In the genomic region with DNA sequence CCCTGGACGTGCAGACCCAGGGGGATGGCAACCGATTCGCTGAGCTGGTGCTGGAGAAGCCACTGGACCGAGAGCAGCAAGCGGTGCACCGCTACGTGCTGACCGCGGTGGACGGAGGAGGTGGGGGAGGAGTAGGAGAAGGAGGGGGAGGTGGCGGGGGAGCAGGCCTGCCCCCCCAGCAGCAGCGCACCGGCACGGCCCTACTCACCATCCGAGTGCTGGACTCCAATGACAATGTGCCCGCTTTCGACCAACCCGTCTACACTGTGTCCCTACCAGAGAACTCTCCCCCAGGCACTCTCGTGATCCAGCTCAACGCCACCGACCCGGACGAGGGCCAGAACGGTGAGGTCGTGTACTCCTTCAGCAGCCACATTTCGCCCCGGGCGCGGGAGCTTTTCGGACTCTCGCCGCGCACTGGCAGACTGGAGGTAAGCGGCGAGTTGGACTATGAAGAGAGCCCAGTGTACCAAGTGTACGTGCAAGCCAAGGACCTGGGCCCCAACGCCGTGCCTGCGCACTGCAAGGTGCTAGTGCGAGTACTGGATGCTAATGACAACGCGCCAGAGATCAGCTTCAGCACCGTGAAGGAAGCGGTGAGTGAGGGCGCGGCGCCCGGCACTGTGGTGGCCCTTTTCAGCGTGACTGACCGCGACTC, we compare ENCODE assay signal across 8 cellular contexts. TPM values are rescaled to one million over a fixed set of nuclear protein-coding genes. Genes with fewer than 3 reads are reported as not detected.
DNase-seq lines count a peak whose midpoint lies in the region; ATAC-seq and TF ChIP-seq lines count a peak whose summit lies in the region.

No MANE protein-coding gene starts in this region.

- H3K4me1 Mint-ChIP-seq in activated T-cell treated with anti-CD3 and anti-CD28 coated beads, Interleukin-2, amount 50 U/mL, for 72 hours (ENCODE audit: low read depth), result peaks cover 28% of the 10 kb centered on the region

- H3K4me3 ChIP-seq in fibroblast of villous mesenchyme (ENCODE audit: low read depth, low read length) (peak overlapping the region; percentile 61), prostate gland (peak overlapping the region; percentile 22 to 33)

- no peak for ATAC-seq in HG03521 (IDR thresholded peaks at IDR 0.05; ENCODE audit: unreplicated experiment)
- ATAC-seq in activated T-cell treated with anti-CD3 and anti-CD28 coated beads, Interleukin-2, amount 50 U/mL, for 72 hours (replicated peaks in 1 of 2), result no peak

- H3K36me3 ChIP-seq in prostate gland, result no peaks in the 10 kb centered on the region

- no peaks in the 10 kb centered on the region for H3K9me3 ChIP-seq in prostate gland

- TF ChIP-seq POLR2A in prostate gland (IDR thresholded peaks at IDR 0.05), result no peak

- H3K9me3 Mint-ChIP-seq in activated T-cell treated with anti-CD3 and anti-CD28 coated beads, Interleukin-2, amount 50 U/mL, for 72 hours, result no peaks in the 10 kb centered on the region

- peak overlapping the region; percentile 35 to 54 for H3K27ac ChIP-seq in prostate gland

- peaks cover 11% of the 10 kb centered on the region for H3K27me3 ChIP-seq in prostate gland (replicated peaks; ENCODE audit: insufficient read depth)

- peaks cover 3% of the 10 kb centered on the region for H3K4me1 ChIP-seq in prostate gland (replicated peaks)

- DNase-seq in EL (peak; percentile 28), NCI-H510A treated with DMSO at 0.1 percent for 48 hours (lab: John Stamatoyannopoulos, UW) (peak; percentile 8), fibroblast of villous mesenchyme (ENCODE audit: low read depth) (no peak), prostate gland (ENCODE audit: low spot score) (no peak), LoVo (ENCODE audit: low spot score) (no peak)
- no peak for DNase-seq in stimulated activated CD4-positive, alpha-beta T cell treated with anti-CD3 and anti-CD28 coated beads, Interleukin-2, amount 100 ng/mL, for 24 hours
- DNase-seq in activated T-cell treated with anti-CD3 and anti-CD28 coated beads, Interleukin-2, amount 50 U/mL, for 72 hours, result no peak

- H3K36me3 Mint-ChIP-seq in activated T-cell treated with anti-CD3 and anti-CD28 coated beads, Interleukin-2, amount 50 U/mL, for 72 hours (ENCODE audit: insufficient read depth in 2 of 2), result peaks cover 5 to 10% of the 10 kb centered on the region in 2 donors

- WGBS in prostate gland, result under 1% methylated on average over 39 of the region's 51 CpGs

- no peak overlapping the region for H3K27ac Mint-ChIP-seq in activated T-cell treated with anti-CD3 and anti-CD28 coated beads, Interleukin-2, amount 50 U/mL, for 72 hours

- H3K4me3 Mint-ChIP-seq in activated T-cell treated with anti-CD3 and anti-CD28 coated beads, Interleukin-2, amount 50 U/mL, for 72 hours, result peak overlapping the region in 1 of 2 donors; percentile 51

- peaks cover 75% of the 10 kb centered on the region for H3K27me3 Mint-ChIP-seq in activated T-cell treated with anti-CD3 and anti-CD28 coated beads, Interleukin-2, amount 50 U/mL, for 72 hours (ENCODE audit: low read depth)

- no peak for TF ChIP-seq CTCF in fibroblast of villous mesenchyme (IDR thresholded peaks at IDR 0.05; ENCODE audit: insufficient read depth, low read depth, low read length)
- no peak for TF ChIP-seq CTCF in prostate gland (IDR thresholded peaks at IDR 0.05)

- intact Hi-C loops in prostate gland (cut with DNase I), result loop anchor here (10.0 kb wide), 1 partner anchor 1044 kb away; no protein-coding TSS in a partner anchor

RNA-seq across cellular contexts. Expression of a gene that starts 1.7 kb away (rescaled TPM):
- total RNA-seq in fibroblast of villous mesenchyme (16.4 and 25.8 TPM in 2 replicates), prostate gland (1 to 10 TPM; 3.9 to 7.2 TPM)
- not detected for total RNA-seq in activated T-cell treated with anti-CD3 and anti-CD28 coated beads, Interleukin-2, amount 50 U/mL, for 72 hours

Comparison
In these comparisons a context has a peak if more than half of its experiments do, and no peak if none do; other contexts are left out.
1. DNase-seq: peak in EL (single experiment) and NCI-H510A treated with DMSO at 0.1 percent for 48 hours (single experiment); none in fibroblast of villous mesenchyme (single experiment), prostate gland (single experiment), stimulated activated CD4-positive, alpha-beta T cell treated with anti-CD3 and anti-CD28 coated beads, Interleukin-2, amount 100 ng/mL, for 24 hours (0 of 2), activated T-cell treated with anti-CD3 and anti-CD28 coated beads, Interleukin-2, amount 50 U/mL, for 72 hours (0 of 2) and LoVo (single experiment).
2. RNA of a gene that starts 1.7 kb away (total RNA-seq): 16.4 to 25.8 TPM in fibroblast of villous mesenchyme and 3.9 to 7.2 TPM in prostate gland; not detected in activated T-cell treated with anti-CD3 and anti-CD28 coated beads, Interleukin-2, amount 50 U/mL, for 72 hours; every median in the first group is over 4 times any median in the second.